ENCODE assay signal across 8 cellular contexts in genomic region chr18:76686737-76687231, GRCh38.
A peak's percentile ranks its signal among the peaks of the same experiment; 100 is the strongest.
DNase-seq lines count a peak whose midpoint lies in the region; ATAC-seq and TF ChIP-seq lines count a peak whose summit lies in the region.

No MANE protein-coding gene starts in this region.

- H3K36me3 Mint-ChIP-seq in activated naive CD8-positive, alpha-beta T cell treated with anti-CD3 and anti-CD28 coated beads for 36 hours: no peaks in the 10 kb centered on the region
- H3K36me3 Mint-ChIP-seq in glutamatergic neuron (ENCODE audit: unreplicated experiment): no peaks in the 10 kb centered on the region

- TF ChIP-seq CTCF in glutamatergic neuron (IDR thresholded peaks at IDR 0.05; ENCODE audit: partially characterized antibody, unreplicated experiment): peak; percentile 21

- ATAC-seq in GM18867 (IDR thresholded peaks at IDR 0.05; ENCODE audit: unreplicated experiment) (peak; percentile 59), HG03469 (IDR thresholded peaks at IDR 0.05; ENCODE audit: unreplicated experiment) (peak; percentile 74), GM21515 (IDR thresholded peaks at IDR 0.05; ENCODE audit: unreplicated experiment) (no peak)

- no peak overlapping the region for H3K4me3 Mint-ChIP-seq in activated naive CD8-positive, alpha-beta T cell treated with anti-CD3 and anti-CD28 coated beads for 36 hours
- H3K4me3 Mint-ChIP-seq in glutamatergic neuron (ENCODE audit: unreplicated experiment): no peak overlapping the region

- peak overlapping the region; percentile 77 for H3K27ac Mint-ChIP-seq in activated naive CD8-positive, alpha-beta T cell treated with anti-CD3 and anti-CD28 coated beads for 36 hours
- peak overlapping the region; percentile 65 for H3K27ac Mint-ChIP-seq in glutamatergic neuron (ENCODE audit: unreplicated experiment)

- no peaks in the 10 kb centered on the region for H3K9me3 Mint-ChIP-seq in activated naive CD8-positive, alpha-beta T cell treated with anti-CD3 and anti-CD28 coated beads for 36 hours
- H3K9me3 Mint-ChIP-seq in glutamatergic neuron (ENCODE audit: unreplicated experiment): peaks cover 3% of the 10 kb centered on the region

- H3K4me1 Mint-ChIP-seq in activated naive CD8-positive, alpha-beta T cell treated with anti-CD3 and anti-CD28 coated beads for 36 hours: peaks cover 18% of the 10 kb centered on the region
- H3K4me1 Mint-ChIP-seq in glutamatergic neuron (ENCODE audit: low read depth, unreplicated experiment): peaks cover 17% of the 10 kb centered on the region

- H3K27me3 Mint-ChIP-seq in activated naive CD8-positive, alpha-beta T cell treated with anti-CD3 and anti-CD28 coated beads for 36 hours: peaks cover 65% of the 10 kb centered on the region
- H3K27me3 Mint-ChIP-seq in glutamatergic neuron (ENCODE audit: unreplicated experiment): peaks cover 10% of the 10 kb centered on the region

- DNase-seq in CD1c-positive myeloid dendritic cell (ENCODE audit: extremely low spot score) (peak; percentile 75), NCI-H748 (lab: John Stamatoyannopoulos, UW; ENCODE audit: unreplicated experiment) (peak; percentile 83), glutamatergic neuron (peak; percentile 70), pons (ENCODE audit: low spot score) (peak; percentile 61)
- peak; percentile 11 for DNase-seq in activated naive CD8-positive, alpha-beta T cell treated with anti-CD3 and anti-CD28 coated beads for 36 hours

Comparison
In these comparisons a context has a peak if more than half of its experiments do, and no peak if none do; other contexts are left out.
1. DNase-seq: peak in every context shown above with its lines; median percentile 83 in NCI-H748; 75 in CD1c-positive myeloid dendritic cell; 70 in glutamatergic neuron; 61 in pons; 11 in activated naive CD8-positive, alpha-beta T cell treated with anti-CD3 and anti-CD28 coated beads for 36 hours.